1 cellular context compared by ENCODE assay signal in genomic region chr2:121884515-121884915, GRCh38.
TF ChIP-seq lines count a peak whose summit lies in the region.

No MANE protein-coding gene starts in this region.

TF ChIP-seq in H1, 55 proteins besides CTCF, POLR2A, EP300 and RAD21 (continued from another document):
- TF ChIP-seq CHD7 (IDR thresholded peaks at IDR 0.05; ENCODE audit: insufficient replicate concordance, low read length) (no peak), RFX5 (IDR thresholded peaks at IDR 0.05; ENCODE audit: borderline replicate concordance, low read depth, low read length) (no peak), CREB1 (IDR thresholded peaks at IDR 0.05) (no peak), TEAD4 (IDR thresholded peaks at IDR 0.05; ENCODE audit: low read depth, low read length) (no peak), CTBP2 (IDR thresholded peaks at IDR 0.05; ENCODE audit: borderline replicate concordance, insufficient read depth, insufficient read length, low read length) (no peak), KDM5A (IDR thresholded peaks at IDR 0.05; ENCODE audit: low read length) (no peak), SIX5 (IDR thresholded peaks at IDR 0.05; ENCODE audit: low read depth, low read length) (no peak), TCF12 (IDR thresholded peaks at IDR 0.05; ENCODE audit: low read depth, low read length) (no peak), SUZ12 (IDR thresholded peaks at IDR 0.05; ENCODE audit: low read length) (no peak), SRF (IDR thresholded peaks at IDR 0.05; ENCODE audit: low read depth, low read length) (no peak), TBP (IDR thresholded peaks at IDR 0.05; ENCODE audit: low read depth, low read length) (no peak)
